ENCODE assay signal across 16 cellular contexts in the genomic region with DNA sequence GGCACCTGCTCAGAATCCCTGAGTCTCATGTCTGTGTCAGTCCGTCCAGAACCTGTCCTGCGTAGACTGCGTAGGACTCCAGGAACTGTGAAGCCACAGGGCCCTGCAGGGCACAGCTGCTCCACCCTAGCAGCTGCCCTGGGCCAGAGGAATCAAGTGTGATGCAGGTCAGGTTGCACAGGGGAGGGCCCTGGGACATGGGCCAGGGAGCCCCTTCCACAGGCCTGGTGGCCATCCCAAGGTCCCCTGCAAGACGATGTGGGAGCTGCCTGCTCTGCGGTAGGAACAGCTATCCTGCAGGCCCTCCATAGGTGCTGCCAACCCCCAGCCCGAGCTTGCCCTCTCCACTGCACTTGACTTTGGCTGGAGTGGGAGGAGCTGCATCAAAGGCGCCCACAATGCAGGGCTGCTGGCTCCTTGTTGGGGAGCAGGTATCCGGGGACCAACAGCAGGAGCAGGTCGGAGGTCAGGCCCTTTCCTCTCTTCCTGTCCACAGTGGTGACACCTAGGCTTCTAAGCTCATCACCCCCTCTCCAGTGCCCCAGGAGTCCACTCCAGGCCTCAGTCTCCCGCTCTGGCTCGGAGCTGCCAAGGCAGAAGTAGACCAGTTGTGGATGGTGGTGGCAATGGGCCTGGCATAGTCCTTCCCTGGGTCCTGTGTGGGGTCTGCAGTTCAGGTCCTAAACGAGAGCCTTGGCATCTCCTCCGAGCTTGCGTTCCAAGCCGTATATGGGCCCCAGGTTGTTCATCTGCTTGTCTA.
DNase-seq lines count a peak whose midpoint lies in the region; FAIRE-seq and TF ChIP-seq lines count a peak whose summit lies in the region.
"Had no signal": no experiment of that assay in that cellular context is flagged by ENCODE, and none has a peak within 500 bp of the region (broad histone marks: within the 10 kb centered on the region; RNA-seq: fewer than 3 reads in every experiment).

No MANE protein-coding gene starts in this region.

- no peaks in the 10 kb centered on the region for H3K27me3 Mint-ChIP-seq in Caco-2 (ENCODE audit: insufficient read depth, unreplicated experiment)
- H3K27me3 Mint-ChIP-seq: activated naive CD8-positive, alpha-beta T cell; brain had no signal

- H3K27ac Mint-ChIP-seq in Caco-2 (ENCODE audit: unreplicated experiment), result peak overlapping the region; percentile 92
- H3K27ac Mint-ChIP-seq: activated naive CD8-positive, alpha-beta T cell had no signal

- no peaks in the 10 kb centered on the region for H3K9me3 Mint-ChIP-seq in Caco-2 (ENCODE audit: unreplicated experiment)
- H3K9me3 Mint-ChIP-seq: brain had no signal

- peak overlapping the region; percentile 76 to 97 (median 84) for H3K4me2 ChIP-seq in BLaER1 treated with 17β-estradiol and CSF1 and Interleukin-3, amounts not matched to agents 10 nM and 100 nM

- DNase-seq in Caco-2 (peak in 1 of 2 experiments; percentile 36), ecto neural progenitor cell (ENCODE audit: low spot score) (peak; percentile 42), posterior vena cava (ENCODE audit: low spot score) (peak; percentile 76), NCI-H524 (lab: John Stamatoyannopoulos, UW) (no peak), SW 1271 (lab: John Stamatoyannopoulos, UW) (no peak), small intestine (no peak)
- DNase-seq: activated CD4-positive, alpha-beta T cell treated with anti-CD3 and anti-CD28 coated beads for 4 hours; NCI-H1105; NCI-H526 treated with DMSO at 0.1 percent for 48 hours had no signal

- H4K20me1 ChIP-seq in BLaER1 treated with 17β-estradiol and CSF1 and Interleukin-3, amounts not matched to agents 10 nM and 100 nM, result peaks cover 0 to 17% (median 0%) of the 10 kb centered on the region in 11 experiments; a peak in 4 of 22 replicates

- H3K4me3 ChIP-seq in BLaER1 treated with 17β-estradiol and CSF1 and Interleukin-3, amounts not matched to agents 10 nM and 100 nM, result no peak overlapping the region
- H3K4me3 ChIP-seq in Caco-2 (ENCODE audit: low read depth, low read length) (no peak overlapping the region), small intestine (ENCODE audit: low read depth in 1 of 2, low read length in 2 of 2) (no peak overlapping the region)
- H3K4me3 ChIP-seq: dorsolateral prefrontal cortex, esophagus muscularis mucosa, left lung, ovary had no signal

- H3K27me3 ChIP-seq in BLaER1 treated with 17β-estradiol and CSF1 and Interleukin-3, amounts not matched to agents 10 nM and 100 nM, result no peaks in the 10 kb centered on the region; a peak in 1 of 22 replicates
- no peaks in the 10 kb centered on the region for H3K27me3 ChIP-seq in Caco-2 (replicated peaks; ENCODE audit: control insufficient read depth, insufficient read depth, low read length)
- H3K27me3 ChIP-seq in small intestine (ENCODE audit: control insufficient read depth in 2 of 2, insufficient read depth in 2 of 2, low read length in 2 of 2), result no peaks in the 10 kb centered on the region
- H3K27me3 ChIP-seq: dorsolateral prefrontal cortex, ovary had no signal

- H3K36me3 ChIP-seq in BLaER1 treated with 17β-estradiol and CSF1 and Interleukin-3, amounts not matched to agents 10 nM and 100 nM, result peaks cover 0 to 48% (median 0%) of the 10 kb centered on the region in 11 experiments; a peak in 4 of 22 replicates
- no peaks in the 10 kb centered on the region for H3K36me3 ChIP-seq in Caco-2 (ENCODE audit: control insufficient read depth, insufficient read depth, low read length)
- H3K36me3 ChIP-seq in small intestine (ENCODE audit: control insufficient read depth in 2 of 2, insufficient read depth in 2 of 2, low read length in 2 of 2), result no peaks in the 10 kb centered on the region
- H3K36me3 ChIP-seq: left lung, ovary had no signal

- peak overlapping the region in 1 of 11 experiments; percentile 44; a peak in 2 of 22 replicates for H3K9ac ChIP-seq in BLaER1 treated with 17β-estradiol and CSF1 and Interleukin-3, amounts not matched to agents 10 nM and 100 nM

- intact Hi-C loops in Caco-2 (cut with micrococcal nuclease; ENCODE audit: unreplicated experiment) (loop anchor here (2.0 kb wide), 2 partner anchors 13 to 73 kb away; no protein-coding TSS in a partner anchor), posterior vena cava (cut with DNase I) (no loop called here)

- H3K36me3 Mint-ChIP-seq in Caco-2 (ENCODE audit: insufficient read depth, unreplicated experiment), result no peaks in the 10 kb centered on the region
- H3K36me3 Mint-ChIP-seq: activated naive CD8-positive, alpha-beta T cell; brain had no signal

- H3K9me3 ChIP-seq in BLaER1 treated with 17β-estradiol and CSF1 and Interleukin-3, amounts not matched to agents 10 nM and 100 nM (replicated peaks in 1 of 11), result no peaks in the 10 kb centered on the region
- H3K9me3 ChIP-seq in Caco-2 (no peaks in the 10 kb centered on the region), small intestine (ENCODE audit: control insufficient read depth, low read depth) (no peaks in the 10 kb centered on the region)
- H3K9me3 ChIP-seq: esophagus muscularis mucosa, left lung, ovary had no signal

- TF ChIP-seq CTCF in Caco-2 (IDR thresholded peaks at IDR 0.05; ENCODE audit: insufficient read depth in 1 of 2, low read depth in 1 of 2, low read length in 1 of 2, severe bottlenecking in 1 of 2, unreplicated experiment in 1 of 2), result no peak

- H3K4me1 Mint-ChIP-seq in Caco-2 (ENCODE audit: low read depth, unreplicated experiment), result peaks cover 19% of the 10 kb centered on the region

- CTCF ChIA-PET in Caco-2 (lab: Charles Lee), result interaction anchor here (1.1 to 2.3 kb wide), 3 partner anchors 10 to 38 kb away, joined by 3 to 24 read pairs (median 6); no protein-coding TSS in a partner anchor

- H3K4me1 ChIP-seq in BLaER1 treated with 17β-estradiol and CSF1 and Interleukin-3, amounts not matched to agents 10 nM and 100 nM, result peaks cover 21 to 58% (median 52%) of the 10 kb centered on the region in 10 experiments
- peaks cover 47% of the 10 kb centered on the region for H3K4me1 ChIP-seq in Caco-2
- no peaks in the 10 kb centered on the region for H3K4me1 ChIP-seq in small intestine (ENCODE audit: control insufficient read depth in 2 of 2, insufficient read depth in 1 of 2, low read depth in 1 of 2, low read length in 1 of 2)

- no TSS peak for BruUV-seq in Caco-2 (replicated peaks; lab: Mats Ljungman, UMichigan)

- H3K27ac ChIP-seq in BLaER1 treated with 17β-estradiol and CSF1 and Interleukin-3, amounts not matched to agents 10 nM and 100 nM, result peak overlapping the region in 5 of 11 experiments; percentile 60 to 71 (median 65); a peak in 11 of 22 replicates
- H3K27ac ChIP-seq in small intestine (ENCODE audit: low read depth in 1 of 2, low read length in 1 of 2), result no peak overlapping the region
- H3K27ac ChIP-seq: dorsolateral prefrontal cortex, esophagus muscularis mucosa, left lung had no signal

- WGBS in small intestine, 3 donors, result 88 to 93% (median 89%) methylated on average over 15 of the region's 15 CpGs

- POLR2A ChIA-PET in Caco-2 (lab: Charles Lee), result no interaction called here

- H3K4me3 Mint-ChIP-seq in Caco-2 (ENCODE audit: unreplicated experiment), result no peak overlapping the region
- H3K4me3 Mint-ChIP-seq: activated naive CD8-positive, alpha-beta T cell; brain had no signal

- no peak for FAIRE-seq in small intestine (lab: Jason Lieb, UNC)

Comparison
In these comparisons a context has a peak if more than half of its experiments do, and no peak if none do; other contexts are left out.
1. DNase-seq: peak in ecto neural progenitor cell (single experiment) and posterior vena cava (single experiment); none in NCI-H524 (0 of 2), SW 1271 (0 of 2) and small intestine (single experiment).